In genomic region chr12:48198619-48198973, GRCh38 we compare ENCODE assay signal across 8 cellular contexts. TPM values are rescaled to one million over a fixed set of nuclear protein-coding genes. Genes with fewer than 3 reads are reported as not detected.
DNase-seq lines count a peak whose midpoint lies in the region; ATAC-seq, FAIRE-seq and TF ChIP-seq lines count a peak whose summit lies in the region.

No MANE protein-coding gene starts in this region.

- H4K20me1 ChIP-seq in neural cell (ENCODE audit: insufficient read depth) = no peaks in the 10 kb centered on the region

- TF ChIP-seq CTCF in WI38 (IDR thresholded peaks at IDR 0.05; ENCODE audit: low read depth, low read length) = no peak
- TF ChIP-seq CTCF in esophagus muscularis mucosa (IDR thresholded peaks at IDR 0.05) = no peak
- TF ChIP-seq CTCF in neural cell (IDR thresholded peaks at IDR 0.05; ENCODE audit: poor library complexity, severe bottlenecking) = no peak

- TF ChIP-seq RAD21 in neural cell (conservative IDR thresholded peaks at IDR 0.05) = no peak

- 23% methylated on average over 14 of the region's 27 CpGs for WGBS in esophagus muscularis mucosa

- peak overlapping the region; percentile 51 for H3K4me3 ChIP-seq in WI38 (ENCODE audit: low read depth, low read length)
- H3K4me3 ChIP-seq in esophagus muscularis mucosa = peak overlapping the region; percentile 71 to 81 (median 76)
- H3K4me3 ChIP-seq in neural cell (ENCODE audit: low read length) = peak overlapping the region; percentile 60

- no peak overlapping the region for H3K4me2 ChIP-seq in neural cell (ENCODE audit: low read length)

- no peak for TF ChIP-seq EP300 in esophagus muscularis mucosa (IDR thresholded peaks at IDR 0.05)
- TF ChIP-seq EP300 in neural cell (conservative IDR thresholded peaks at IDR 0.05; ENCODE audit: poor library complexity, severe bottlenecking) = no peak

- H3K79me2 ChIP-seq in neural cell (replicated peaks; ENCODE audit: insufficient read depth, low read length) = no peaks in the 10 kb centered on the region

- H3K9me3 ChIP-seq in esophagus muscularis mucosa (peaks cover 0 to 16% (median 5%) of the 10 kb centered on the region in 4 donors), neural cell (ENCODE audit: low read length) (no peaks in the 10 kb centered on the region)

- no peaks in the 10 kb centered on the region for H3F3A ChIP-seq in neural cell (ENCODE audit: insufficient read depth, low read length, poor library complexity, severe bottlenecking)

- FAIRE-seq in GM12892 (lab: Jason Lieb, UNC) = no peak

- H3K4me1 ChIP-seq in esophagus muscularis mucosa = peaks cover 19 to 25% (median 23%) of the 10 kb centered on the region in 4 donors

- no peaks in the 10 kb centered on the region for H3K9me2 ChIP-seq in neural cell (ENCODE audit: insufficient read depth, low read length)

- H3K36me3 ChIP-seq in esophagus muscularis mucosa (no peaks in the 10 kb centered on the region), neural cell (ENCODE audit: insufficient read depth, low read length) (no peaks in the 10 kb centered on the region)

- H3K27me3 ChIP-seq in esophagus muscularis mucosa (no peaks in the 10 kb centered on the region), neural cell (ENCODE audit: insufficient read depth, low read depth, low read length) (no peaks in the 10 kb centered on the region)

- ATAC-seq in HG02763 (IDR thresholded peaks at IDR 0.05; ENCODE audit: unreplicated experiment) = peak; percentile 14

- H2AFZ ChIP-seq in neural cell (ENCODE audit: low read depth, low read length) = no peak overlapping the region

- TF ChIP-seq POLR2A in GM12892 (IDR thresholded peaks at IDR 0.05; ENCODE audit: low read depth, low read length) (no peak), esophagus muscularis mucosa (IDR thresholded peaks at IDR 0.05; ENCODE audit: low read depth) (no peak)

- peak overlapping the region; percentile 37 for H3K9ac ChIP-seq in neural cell (ENCODE audit: low read length)

- H3K27ac ChIP-seq in esophagus muscularis mucosa (replicated peaks in 1 of 4) = peak overlapping the region; percentile 91 to 97 (median 95)
- H3K27ac ChIP-seq in neural cell (ENCODE audit: low read length) = no peak overlapping the region

- peak; percentile 20 for DNase-seq in GM12892 (ENCODE audit: insufficient read length)
- DNase-seq in esophagus muscularis mucosa (ENCODE audit: extremely low spot score) = peak; percentile 91
- no peak for DNase-seq in ecto neural progenitor cell (ENCODE audit: low spot score)
- DNase-seq in NCI-H446 (lab: John Stamatoyannopoulos, UW) = no peak
- DNase-seq in LoVo (ENCODE audit: low spot score) = no peak

- intact Hi-C loops in esophagus muscularis mucosa (cut with DNase I) = no loop called here

TF ChIP-seq in neural cell, 6 proteins besides CTCF, POLR2A, EP300 and RAD21:
- TF ChIP-seq SMC3 (conservative IDR thresholded peaks at IDR 0.05; ENCODE audit: poor library complexity) (no peak), TAF1 (IDR thresholded peaks at IDR 0.05; ENCODE audit: low read depth) (no peak), MXI1 (conservative IDR thresholded peaks at IDR 0.05; ENCODE audit: poor library complexity, severe bottlenecking) (no peak), EZH2 (IDR thresholded peaks at IDR 0.05; ENCODE audit: borderline replicate concordance, insufficient read depth, low read length, poor library complexity, severe bottlenecking) (no peak), REST (IDR thresholded peaks at IDR 0.05; ENCODE audit: borderline replicate concordance) (no peak), POLR2AphosphoS5 (IDR thresholded peaks at IDR 0.05) (no peak)

RNA-seq across cellular contexts. Expression of gene OR10AD1, which starts 4.5 kb away (rescaled TPM):
- not detected for polyA plus RNA-seq in GM12892 (2012; ENCODE audit: missing spikeins)
- not detected for total RNA-seq in esophagus muscularis mucosa
- not detected in 2 replicates for polyA plus RNA-seq in neural cell
- polyA minus RNA-seq in neural cell = not detected in 2 replicates

RNA-seq across cellular contexts. Expression of gene CCDC184, which starts 15.2 kb away (rescaled TPM):
- polyA plus RNA-seq in GM12892 (2012; ENCODE audit: missing spikeins) = 0.15 TPM
- total RNA-seq in esophagus muscularis mucosa = 1 to 10 TPM in 3 of 4 donors, under 1 TPM in 1; 0.66 to 2.5 (median 1.7) TPM
- 35.3 and 40.2 TPM in 2 replicates for polyA plus RNA-seq in neural cell
- 38.7 and 39.9 TPM in 2 replicates for polyA minus RNA-seq in neural cell

RNA-seq across cellular contexts. Expression of gene ASB8, which starts 41.3 kb away (rescaled TPM):
- polyA plus RNA-seq in GM12892 (2012; ENCODE audit: missing spikeins) = 24.3 TPM
- total RNA-seq in esophagus muscularis mucosa = 10 to 100 TPM; 32.1 to 40.9 (median 36.2) TPM
- 41.7 and 54.8 TPM in 2 replicates for polyA plus RNA-seq in neural cell
- 43.2 and 47.7 TPM in 2 replicates for polyA minus RNA-seq in neural cell

Comparison
In these comparisons a context has a peak if more than half of its experiments do, and no peak if none do; other contexts are left out.
1. DNase-seq: peak in GM12892 (single experiment) and esophagus muscularis mucosa (single experiment); none in ecto neural progenitor cell (single experiment), NCI-H446 (0 of 2) and LoVo (single experiment).
2. Peak in every context shown above with its lines, with median percentiles within 50 percentile points of each other: H3K4me3 ChIP-seq.